22 cellular contexts compared by ENCODE assay signal in genomic region chr5:156230887-156231286, GRCh38.
"Had no signal": no experiment of that assay in that cellular context is flagged by ENCODE, and none has a peak within 500 bp of the region (broad histone marks: within the 10 kb centered on the region; RNA-seq: fewer than 3 reads in every experiment).

No MANE protein-coding gene starts in this region.

- DNase-seq: activated CD4-positive, alpha-beta memory T cell treated with anti-CD3 and anti-CD28 coated beads, Interleukin-2, amount 10 ng/mL, durations not matched to agents 7 days and 5 days; activated CD4-positive, alpha-beta T cell treated with anti-CD3 and anti-CD28 coated beads for 1 hour; activated CD4-positive, alpha-beta T cell treated with anti-CD3 and anti-CD28 coated beads for 4 hours; activated CD4-positive, alpha-beta T cell treated with anti-CD3 and anti-CD28 coated beads, Interleukin-2, amount 10 ng/mL, durations not matched to agents 7 days and 5 days; activated CD4-positive, alpha-beta T cell treated with anti-CD3 and anti-CD28 coated beads, Interleukin-2, amount 50 U/mL, for 4 hours; activated CD4-positive, CD25-positive, alpha-beta regulatory T cell; activated CD8-positive, alpha-beta memory T cell treated with anti-CD3 and anti-CD28 coated beads, Interleukin-2, amount 50 U/mL, for 48 hours; activated gamma-delta T cell; activated naive CD4-positive, alpha-beta T cell; activated naive CD4-positive, alpha-beta T cell treated with anti-CD3 and anti-CD28 coated beads, Interleukin-2, amount 10 ng/mL, durations not matched to agents 7 days and 5 days; activated naive CD8-positive, alpha-beta T cell treated with anti-CD3 and anti-CD28 coated beads, Interleukin-2, amount 10 ng/mL, durations not matched to agents 7 days and 5 days; activated T-cell treated with anti-CD3 and anti-CD28 coated beads for 4 hours; activated T-cell treated with anti-CD3 and anti-CD28 coated beads, Interleukin-2, amount 50 U/mL, for 24 hours; activated T-cell treated with anti-CD3 and anti-CD28 coated beads, Interleukin-2, amount 50 U/mL, for 72 hours; central memory CD4-positive, alpha-beta T cell; cerebellar nuclear complex; colonic mucosa; effector CD8-positive, alpha-beta T cell; esophagus squamous epithelium; foreskin melanocyte; heart right ventricle; T1000 had no signal
